ENCODE assay signal across 8 cellular contexts in genomic region chr9:98796364-98797101, GRCh38. TPM values are rescaled to one million over a fixed set of nuclear protein-coding genes. Genes with fewer than 3 reads are reported as not detected.
DNase-seq lines count a peak whose midpoint lies in the region; ATAC-seq, FAIRE-seq and TF ChIP-seq lines count a peak whose summit lies in the region.

Gene ANKS6, minus strand, starts transcription at chr9:98796555. Its CDS starts 64 bp downstream, at chr9:98796491.

- H3K36me3 ChIP-seq in HUES6 (ENCODE audit: control insufficient read depth, insufficient read depth, low read length), result no peaks in the 10 kb centered on the region
- no peaks in the 10 kb centered on the region; the same call in 1 of the 2 replicates for H3K36me3 ChIP-seq in SJSA1
- H3K36me3 ChIP-seq in osteoblast (ENCODE audit: insufficient read depth, low read length), result no peaks in the 10 kb centered on the region

- H3K4me1 ChIP-seq in HUES6 (ENCODE audit: control insufficient read depth, insufficient read depth, low read length) (peaks cover 38% of the 10 kb centered on the region), SJSA1 (replicated peaks) (peaks cover 16% of the 10 kb centered on the region), osteoblast (ENCODE audit: insufficient read depth, low read length) (peaks cover 16% of the 10 kb centered on the region)

- peak within 1 kb of the TSS; percentile 68 for H3K9ac ChIP-seq in HUES6 (ENCODE audit: low read length)

- peak; percentile 46 for TF ChIP-seq CTCF in D721Med (IDR thresholded peaks at IDR 0.05; ENCODE audit: insufficient read depth, missing control alignments)
- TF ChIP-seq CTCF in osteoblast (IDR thresholded peaks at IDR 0.05; ENCODE audit: extremely low read depth, low read depth, low read length), result peak; percentile 15

- ATAC-seq in GM21381 (IDR thresholded peaks at IDR 0.05; ENCODE audit: unreplicated experiment), result peak; percentile 91

- H3K9me3 ChIP-seq in HUES6 (ENCODE audit: control insufficient read depth, insufficient read depth, low read depth, low read length) (peaks cover 8% of the 10 kb centered on the region; the same call in 1 of the 2 replicates), SJSA1 (replicated peaks) (peaks cover 12% of the 10 kb centered on the region; the same call in 1 of the 2 replicates), osteoblast (ENCODE audit: low read depth, low read length) (no peaks in the 10 kb centered on the region)

- peak within 1 kb of the TSS; percentile 80 for H3K4me2 ChIP-seq in osteoblast (ENCODE audit: insufficient read depth, low read length)

- H3K27me3 ChIP-seq in HUES6 (ENCODE audit: control insufficient read depth, insufficient read depth, low read length) (peaks cover 5% of the 10 kb centered on the region), SJSA1 (replicated peaks) (no peaks in the 10 kb centered on the region), osteoblast (ENCODE audit: insufficient read depth, low read length) (no peaks in the 10 kb centered on the region)

- H3K27ac ChIP-seq in HUES6 (ENCODE audit: low read depth, low read length), result no peak within 1 kb of the TSS
- H3K27ac ChIP-seq in SJSA1, result no peak within 1 kb of the TSS
- H3K27ac ChIP-seq in osteoblast (ENCODE audit: low read depth, low read length), result peak within 1 kb of the TSS; percentile 68
- peak within 1 kb of the TSS; percentile 80 for H3K27ac ChIP-seq in temporal lobe (ENCODE audit: low read depth, low read length)

- no peak for FAIRE-seq in D721Med (lab: Jason Lieb, UNC)

- H2AFZ ChIP-seq in osteoblast (ENCODE audit: low read length), result peak within 1 kb of the TSS; percentile 80

- H3K79me2 ChIP-seq in osteoblast (ENCODE audit: insufficient read depth, low read length), result peaks cover 27% of the 10 kb centered on the region

- peak; percentile 83 for DNase-seq in D721Med (ENCODE audit: insufficient read length, low spot score)
- DNase-seq in SJSA1 (ENCODE audit: low read depth in 1 of 2, low spot score in 2 of 2), result peak; percentile 37 to 67
- DNase-seq in activated naive CD4-positive, alpha-beta T cell treated with anti-CD3 and anti-CD28 coated beads, Interleukin-2, amount 50 U/mL, for 16 hours, result peak; percentile 85
- DNase-seq in glomerular visceral epithelial cell (ENCODE audit: extremely low spot score), result peak; percentile 85
- peak; percentile 99 for DNase-seq in osteoblast (ENCODE audit: insufficient read length, low spot score, missing footprints)

- H3K4me3 ChIP-seq in HUES6 (ENCODE audit: low read depth, low read length) (peak within 1 kb of the TSS; percentile 81), SJSA1 (peak within 1 kb of the TSS; percentile 71), osteoblast (ENCODE audit: insufficient read depth, low read length) (peak within 1 kb of the TSS; percentile 83)

- peaks cover 12% of the 10 kb centered on the region for H4K20me1 ChIP-seq in osteoblast (ENCODE audit: insufficient read depth, low read length)

RNA-seq across cellular contexts. Expression of gene ANKS6, which starts in this region (rescaled TPM):
- 8.4 and 9.6 TPM in 2 replicates for total RNA-seq in SJSA1 (2014; rRNA removed; shearing (Covaris generic))
- total RNA-seq in osteoblast (21.7 and 25.6 TPM in 2 replicates), temporal lobe (3.4 TPM)

Comparison
In these comparisons a context has a peak if more than half of its experiments do, and no peak if none do; other contexts are left out.
1. H3K27ac ChIP-seq: peak in osteoblast (single experiment) and temporal lobe (single experiment); none in HUES6 (single experiment) and SJSA1 (single experiment).
2. Peak in every context shown above with its lines, with median percentiles within 50 percentile points of each other: DNase-seq and H3K4me3 ChIP-seq.